ENCODE assay signal across 25 cellular contexts in genomic region chr11:44973634-44974401, GRCh38. TPM values are rescaled to one million over a fixed set of nuclear protein-coding genes. Genes with fewer than 3 reads are reported as not detected.
A peak's percentile ranks its signal among the peaks of the same experiment; 100 is the strongest.
DNase-seq lines count a peak whose midpoint lies in the region; ATAC-seq, FAIRE-seq and TF ChIP-seq lines count a peak whose summit lies in the region.
"Had no signal": no experiment of that assay in that cellular context is flagged by ENCODE, and none has a peak within 500 bp of the region (broad histone marks: within the 10 kb centered on the region; RNA-seq: fewer than 3 reads in every experiment).

No MANE protein-coding gene starts in this region.

- H3K9me3 Mint-ChIP-seq in astrocyte (ENCODE audit: unreplicated experiment) (no peaks in the 10 kb centered on the region), natural killer cell (no peaks in the 10 kb centered on the region)
- H3K9me3 Mint-ChIP-seq: activated naive CD4-positive, alpha-beta T cell treated with anti-CD3 and anti-CD28 coated beads for 36 hours; HFFc6; nephron had no signal

- DNase-seq in DND-41 (peak; percentile 21), astrocyte (ENCODE audit: low read depth) (no peak), natural killer cell (no peak), NCI-H446 treated with DMSO at 0.1 percent for 48 hours (lab: John Stamatoyannopoulos, UW) (no peak), H7 (no peak)
- DNase-seq in activated CD4-positive, alpha-beta T cell treated with anti-CD3 and anti-CD28 coated beads, Interleukin-2, amount 50 U/mL, for 1 hour = no peak
- DNase-seq: activated CD4-positive, alpha-beta T cell treated with anti-CD3 and anti-CD28 coated beads, Interleukin-2, amount 50 U/mL, for 4 hours; activated naive CD4-positive, alpha-beta T cell treated with anti-CD3 and anti-CD28 coated beads for 36 hours; AML-193; effector CD4-positive, alpha-beta T cell; gastrocnemius medialis; HFFc6; MM.1S; NCI-H187 treated with DMSO at 0.1 percent for 48 hours; psoas muscle; small intestine; stimulated activated CD4-positive, alpha-beta T cell treated with anti-CD3 and anti-CD28 coated beads, Interleukin-2, amount 100 ng/mL, for 48 hours; stomach; WERI-Rb-1 had no signal

- TF ChIP-seq CTCF in DND-41 (IDR thresholded peaks at IDR 0.05; ENCODE audit: borderline replicate concordance, extremely low read depth, low read length, poor library complexity, severe bottlenecking) (no peak), astrocyte (IDR thresholded peaks at IDR 0.05; ENCODE audit: insufficient read depth, low read depth, low read length) (no peak), natural killer cell (IDR thresholded peaks at IDR 0.05) (no peak)

- H4K20me1 ChIP-seq in BLaER1 (no peaks in the 10 kb centered on the region), DND-41 (ENCODE audit: insufficient read depth, low read length) (no peaks in the 10 kb centered on the region), astrocyte (ENCODE audit: insufficient read depth, low read length) (peaks cover 5% of the 10 kb centered on the region)

- H3K9ac ChIP-seq in BLaER1 = peak overlapping the region; percentile 38; the same call in 1 of the 2 replicates
- H3K9ac ChIP-seq in DND-41 (ENCODE audit: low read depth, low read length) = no peak overlapping the region
- no peak overlapping the region for H3K9ac ChIP-seq in astrocyte (ENCODE audit: low read length)

- H3K27me3 ChIP-seq in BLaER1 (no peaks in the 10 kb centered on the region), DND-41 (ENCODE audit: insufficient read depth, low read length, poor library complexity) (no peaks in the 10 kb centered on the region), astrocyte (ENCODE audit: insufficient read depth, low read length) (peaks cover 25% of the 10 kb centered on the region), H7 (ENCODE audit: control insufficient read depth, insufficient read depth, low read length) (peaks cover 2% of the 10 kb centered on the region; the same call in 1 of the 2 replicates)
- H3K27me3 ChIP-seq: ascending aorta, esophagus muscularis mucosa, gastrocnemius medialis, stomach had no signal

- H3K79me2 ChIP-seq in DND-41 (ENCODE audit: insufficient read depth, low read length) = no peaks in the 10 kb centered on the region
- H3K79me2 ChIP-seq in astrocyte (ENCODE audit: insufficient read depth, low read length) = no peaks in the 10 kb centered on the region

- H2AFZ ChIP-seq in DND-41 (ENCODE audit: low read depth, low read length) (no peak overlapping the region), astrocyte (ENCODE audit: low read depth, low read length) (no peak overlapping the region)

- H3K27me3 Mint-ChIP-seq in astrocyte (ENCODE audit: low read depth, unreplicated experiment) (peaks cover 32% of the 10 kb centered on the region), natural killer cell (ENCODE audit: low read depth in 2 of 2) (no peaks in the 10 kb centered on the region)

- H3K4me2 ChIP-seq in BLaER1 = peak overlapping the region; percentile 61
- no peak overlapping the region for H3K4me2 ChIP-seq in DND-41 (ENCODE audit: insufficient read depth, low read length)
- H3K4me2 ChIP-seq in astrocyte (ENCODE audit: low read length) = no peak overlapping the region

- peaks cover 11% of the 10 kb centered on the region for H3K4me1 Mint-ChIP-seq in astrocyte (ENCODE audit: low read depth, unreplicated experiment)
- peaks cover 23 to 25% of the 10 kb centered on the region in 2 donors for H3K4me1 Mint-ChIP-seq in natural killer cell
- H3K4me1 Mint-ChIP-seq: nephron had no signal

- H3K4me1 ChIP-seq in BLaER1 = peaks cover 46% of the 10 kb centered on the region
- peaks cover 3% of the 10 kb centered on the region; the same call in 1 of the 2 replicates for H3K4me1 ChIP-seq in DND-41 (ENCODE audit: insufficient read depth, low read length)
- H3K4me1 ChIP-seq in astrocyte (ENCODE audit: insufficient read depth, low read length) = no peaks in the 10 kb centered on the region
- H3K4me1 ChIP-seq: gastrocnemius medialis, psoas muscle had no signal

- H3K4me3 Mint-ChIP-seq in astrocyte (ENCODE audit: unreplicated experiment) (no peak overlapping the region), natural killer cell (no peak overlapping the region)
- H3K4me3 Mint-ChIP-seq: activated naive CD4-positive, alpha-beta T cell treated with anti-CD3 and anti-CD28 coated beads for 36 hours; HFFc6; nephron had no signal

- H3K36me3 Mint-ChIP-seq in astrocyte (ENCODE audit: low read depth, unreplicated experiment) = no peaks in the 10 kb centered on the region
- H3K36me3 Mint-ChIP-seq in natural killer cell = no peaks in the 10 kb centered on the region

- H3K4me3 ChIP-seq in BLaER1 (no peak overlapping the region), DND-41 (ENCODE audit: low read depth in 1 of 2, low read length in 2 of 2) (no peak overlapping the region), astrocyte (ENCODE audit: insufficient read depth, low read depth, low read length) (no peak overlapping the region), H7 (ENCODE audit: insufficient read depth, low read depth, low read length) (no peak overlapping the region)
- H3K4me3 ChIP-seq: ascending aorta, esophagus muscularis mucosa, gastrocnemius medialis, psoas muscle, SK-N-MC, stomach had no signal

- H3K9me3 ChIP-seq in BLaER1 (no peaks in the 10 kb centered on the region), DND-41 (ENCODE audit: insufficient read depth, low read length, severe bottlenecking) (no peaks in the 10 kb centered on the region), astrocyte (ENCODE audit: insufficient read depth, low read depth, low read length) (no peaks in the 10 kb centered on the region)
- H3K9me3 ChIP-seq: ascending aorta, esophagus muscularis mucosa, gastrocnemius medialis, psoas muscle, stomach had no signal

- peak overlapping the region; percentile 44 for H3K27ac Mint-ChIP-seq in astrocyte (ENCODE audit: unreplicated experiment)
- peak overlapping the region in 1 of 2 donors; percentile 15 for H3K27ac Mint-ChIP-seq in natural killer cell
- H3K27ac Mint-ChIP-seq: activated naive CD4-positive, alpha-beta T cell treated with anti-CD3 and anti-CD28 coated beads for 36 hours; HFFc6 had no signal

- FAIRE-seq in astrocyte (lab: Jason Lieb, UNC) = no peak
- FAIRE-seq: GM18507, small intestine had no signal

- ATAC-seq in DND-41 (ENCODE audit: insufficient read depth, low read depth) (peak; percentile 44; the same call in 2 of the 3 replicates), natural killer cell (peak; percentile 75 to 88 (median 75))
- ATAC-seq: gastrocnemius medialis, psoas muscle had no signal

- H3K36me3 ChIP-seq in BLaER1 (no peaks in the 10 kb centered on the region), DND-41 (ENCODE audit: insufficient read depth, low read length) (no peaks in the 10 kb centered on the region), astrocyte (ENCODE audit: insufficient read depth, low read length) (no peaks in the 10 kb centered on the region), H7 (replicated peaks; ENCODE audit: control insufficient read depth, insufficient read depth, low read length) (no peaks in the 10 kb centered on the region)
- H3K36me3 ChIP-seq: ascending aorta, esophagus muscularis mucosa, gastrocnemius medialis, stomach, WERI-Rb-1 had no signal

- intact Hi-C loops in natural killer cell (cut with micrococcal nuclease) = no loop called here

- peak overlapping the region; percentile 62 for H3K27ac ChIP-seq in BLaER1
- no peak overlapping the region for H3K27ac ChIP-seq in DND-41 (ENCODE audit: low read length)
- no peak overlapping the region for H3K27ac ChIP-seq in astrocyte (ENCODE audit: low read depth, low read length)
- H3K27ac ChIP-seq: ascending aorta, esophagus muscularis mucosa, gastrocnemius medialis, psoas muscle, SK-N-MC, stomach, WERI-Rb-1 had no signal

RNA-seq across cellular contexts. Expression of gene TP53I11, which starts 23.1 kb away (rescaled TPM):
- 96.8 and 101 TPM in 2 replicates for total RNA-seq in astrocyte
- 10 to 100 TPM in 1 of 3 donors, 1 to 10 TPM in 2; 3.7 to 13.9 (median 9.2) TPM for total RNA-seq in natural killer cell
- total RNA-seq in H7 (2014; rRNA removed; shearing (Covaris generic)) = 34.6 and 46.9 TPM in 2 replicates
